In genomic region chr10:22010973-22011408, GRCh38 we compare ENCODE assay signal across 10 cellular contexts. TPM values are rescaled to one million over a fixed set of nuclear protein-coding genes. Genes with fewer than 3 reads are reported as not detected.
A peak's percentile ranks its signal among the peaks of the same experiment; 100 is the strongest.
DNase-seq lines count a peak whose midpoint lies in the region; ATAC-seq and TF ChIP-seq lines count a peak whose summit lies in the region.
"Had no signal": no experiment of that assay in that cellular context is flagged by ENCODE, and none has a peak within 500 bp of the region (broad histone marks: within the 10 kb centered on the region; RNA-seq: fewer than 3 reads in every experiment).

No MANE protein-coding gene starts in this region.

- ATAC-seq in HG03460 (IDR thresholded peaks at IDR 0.05; ENCODE audit: unreplicated experiment): no peak
- no peak for ATAC-seq in GM21423 (IDR thresholded peaks at IDR 0.05; ENCODE audit: unreplicated experiment)

- H3K9me3 ChIP-seq in Loucy (ENCODE audit: insufficient read depth, low read depth, low read length) (no peaks in the 10 kb centered on the region), prostate gland (no peaks in the 10 kb centered on the region)
- H3K9me3 ChIP-seq: BLaER1 had no signal

- 0 out of 2 replicates have a peak overlapping the region, but pooled peaks have one; percentile 7 for H2AFZ ChIP-seq in Loucy (ENCODE audit: low read length)

- TF ChIP-seq POLR2A in prostate gland (IDR thresholded peaks at IDR 0.05): no peak

- H3K27ac ChIP-seq in coronary artery: no peak overlapping the region
- no peak overlapping the region for H3K27ac ChIP-seq in prostate gland
- H3K27ac ChIP-seq: BLaER1 had no signal

- no peaks in the 10 kb centered on the region for H4K20me1 ChIP-seq in Loucy (ENCODE audit: insufficient read depth, low read length, poor library complexity, severe bottlenecking)
- H4K20me1 ChIP-seq: BLaER1 had no signal

- H3K36me3 ChIP-seq in Loucy (ENCODE audit: insufficient read depth, low read length) (no peaks in the 10 kb centered on the region), prostate gland (no peaks in the 10 kb centered on the region)
- H3K36me3 ChIP-seq: BLaER1 had no signal

- peaks cover 4% of the 10 kb centered on the region; the same call in 1 of the 2 replicates for H3F3A ChIP-seq in Loucy (ENCODE audit: low read depth)

- H3K27me3 ChIP-seq in Loucy (ENCODE audit: insufficient read depth, low read length, poor library complexity, severe bottlenecking) (no peaks in the 10 kb centered on the region), prostate gland (replicated peaks; ENCODE audit: insufficient read depth) (no peaks in the 10 kb centered on the region)
- H3K27me3 ChIP-seq: BLaER1 had no signal

- no peak overlapping the region for H3K4me3 ChIP-seq in Loucy (ENCODE audit: low read length, poor library complexity, severe bottlenecking)
- H3K4me3 ChIP-seq in coronary artery: no peak overlapping the region
- no peak overlapping the region for H3K4me3 ChIP-seq in prostate gland
- H3K4me3 ChIP-seq: BLaER1 had no signal

- DNase-seq in NCI-H146 (lab: John Stamatoyannopoulos, UW): peak; percentile 13
- DNase-seq in NCI-H146 treated with DMSO at 0.1 percent for 48 hours (lab: John Stamatoyannopoulos, UW; ENCODE audit: unreplicated experiment): no peak
- no peak for DNase-seq in coronary artery (ENCODE audit: low spot score)
- DNase-seq in prostate gland (ENCODE audit: low spot score): no peak
- DNase-seq in NCI-H510A treated with DMSO at 0.1 percent for 48 hours (lab: John Stamatoyannopoulos, UW): no peak
- DNase-seq: islet precursor cell had no signal

- H3K9ac ChIP-seq in Loucy (ENCODE audit: low read depth, low read length, poor library complexity, severe bottlenecking): no peak overlapping the region
- H3K9ac ChIP-seq: BLaER1 had no signal

- no peak overlapping the region for H3K4me2 ChIP-seq in Loucy (ENCODE audit: low read depth, low read length, poor library complexity, severe bottlenecking)
- H3K4me2 ChIP-seq: BLaER1 had no signal

- no peaks in the 10 kb centered on the region for H3K79me2 ChIP-seq in Loucy (ENCODE audit: insufficient read depth, low read length)

- 44% methylated on average over 1 of the region's 1 CpG for WGBS in prostate gland

- intact Hi-C loops in prostate gland (cut with DNase I): loop anchor here (5.0 to 10.0 kb wide), 2 partner anchors 704 to 976 kb away; partner anchors contain the start of gene PIP4K2A

- peak; percentile 51 for TF ChIP-seq CTCF in Loucy (conservative IDR thresholded peaks at IDR 0.05; ENCODE audit: low read length)
- TF ChIP-seq CTCF in coronary artery (IDR thresholded peaks at IDR 0.05): peak; percentile 59
- peak in 3 of 4 experiments; percentile 48 to 76 (median 51) for TF ChIP-seq CTCF in prostate gland (IDR thresholded peaks at IDR 0.05)

- H3K9me2 ChIP-seq in Loucy (replicated peaks; ENCODE audit: low read depth, low read length): no peaks in the 10 kb centered on the region

- H3K4me1 ChIP-seq in Loucy (ENCODE audit: insufficient read depth, low read length, poor library complexity, severe bottlenecking): peaks cover 3% of the 10 kb centered on the region
- H3K4me1 ChIP-seq in prostate gland (replicated peaks): no peaks in the 10 kb centered on the region

RNA-seq across cellular contexts. Expression of gene DNAJC1, which starts 7.5 kb away (rescaled TPM):
- total RNA-seq in prostate gland: 10 to 100 TPM; 62.8 to 89.3 TPM
